18 cellular contexts compared by ENCODE assay signal in genomic region chr11:45647786-45648185, GRCh38. TPM values are rescaled to one million over a fixed set of nuclear protein-coding genes. Genes with fewer than 3 reads are reported as not detected.
"Had no signal": no experiment of that assay in that cellular context is flagged by ENCODE, and none has a peak within 500 bp of the region (broad histone marks: within the 10 kb centered on the region; RNA-seq: fewer than 3 reads in every experiment).

No MANE protein-coding gene starts in this region.

- H3K27ac Mint-ChIP-seq: activated CD8-positive, alpha-beta T cell treated with anti-CD3 and anti-CD28 coated beads, Interleukin-2, amount 10 ng/mL, durations not matched to agents 7 days and 5 days; activated naive CD8-positive, alpha-beta T cell; activated T-helper 1 cell treated with anti-CD3 and anti-CD28 coated beads, Interleukin-12 subunit alpha, Interleukin-12 subunit beta, Interleukin-2, Interleukin-4 antibody, amounts not matched to agents 30 ng/mL and 10 ng/mL and 1 ng/mL, durations not matched to agents 14 hours and 24 hours and 36 hours; mesothelial cell of epicardium; natural killer cell treated with Interleukin-12 subunit alpha and Interleukin-12 subunit beta and Interleukin-15 and Interleukin-18, amount 100 ng/mL, for 72 hours; progenitor cell of endocrine pancreas had no signal

- H3K27ac ChIP-seq: esophagus squamous epithelium, lower lobe of right lung, tibial artery had no signal

- H3K4me3 Mint-ChIP-seq: activated CD8-positive, alpha-beta T cell treated with anti-CD3 and anti-CD28 coated beads, Interleukin-2, amount 10 ng/mL, durations not matched to agents 7 days and 5 days; activated naive CD8-positive, alpha-beta T cell; activated T-helper 1 cell treated with anti-CD3 and anti-CD28 coated beads, Interleukin-12 subunit alpha, Interleukin-12 subunit beta, Interleukin-2, Interleukin-4 antibody, amounts not matched to agents 30 ng/mL and 10 ng/mL and 1 ng/mL, durations not matched to agents 14 hours and 24 hours and 36 hours; mesothelial cell of epicardium; natural killer cell treated with Interleukin-12 subunit alpha and Interleukin-12 subunit beta and Interleukin-15 and Interleukin-18, amount 100 ng/mL, for 72 hours had no signal

- H3K4me3 ChIP-seq: esophagus squamous epithelium, lower lobe of right lung, tibial artery had no signal

- H3K4me1 ChIP-seq: lower lobe of right lung had no signal

- H3K36me3 ChIP-seq: esophagus squamous epithelium, lower lobe of right lung had no signal

- ATAC-seq: activated CD8-positive, alpha-beta T cell treated with anti-CD3 and anti-CD28 coated beads, Interleukin-2, amount 10 ng/mL, durations not matched to agents 7 days and 5 days; lower lobe of right lung; natural killer cell treated with Interleukin-12 subunit alpha and Interleukin-12 subunit beta and Interleukin-15 and Interleukin-18, amount 100 ng/mL, for 72 hours had no signal

- H3K9me3 Mint-ChIP-seq: activated T-helper 1 cell treated with anti-CD3 and anti-CD28 coated beads, Interleukin-12 subunit alpha, Interleukin-12 subunit beta, Interleukin-2, Interleukin-4 antibody, amounts not matched to agents 30 ng/mL and 10 ng/mL and 1 ng/mL, durations not matched to agents 14 hours and 24 hours and 36 hours; mesothelial cell of epicardium; natural killer cell treated with Interleukin-12 subunit alpha and Interleukin-12 subunit beta and Interleukin-15 and Interleukin-18, amount 100 ng/mL, for 72 hours had no signal

- H3K9me3 ChIP-seq: esophagus squamous epithelium, lower lobe of right lung, tibial artery had no signal

- DNase-seq: activated CD4-positive, alpha-beta T cell treated with anti-CD3 and anti-CD28 coated beads for 48 hours; activated CD4-positive, CD25-positive, alpha-beta regulatory T cell; activated CD8-positive, alpha-beta T cell treated with anti-CD3 and anti-CD28 coated beads, Interleukin-2, amount 10 ng/mL, durations not matched to agents 7 days and 5 days; cerebellar nuclear complex; cortex of kidney; effector CD8-positive, alpha-beta T cell; esophagus squamous epithelium; left cardiac atrium; lower lobe of right lung; nucleus accumbens; stimulated activated CD4-positive, alpha-beta T cell treated with anti-CD3 and anti-CD28 coated beads, Interleukin-2, amount 100 ng/mL, for 24 hours; stimulated activated naive CD4-positive, alpha-beta T cell treated with Interleukin-2 at 50 U/mL for 16 hours; tibial artery had no signal

- H3K4me1 Mint-ChIP-seq: mesothelial cell of epicardium had no signal

- H3K36me3 Mint-ChIP-seq: activated naive CD8-positive, alpha-beta T cell; mesothelial cell of epicardium; natural killer cell treated with Interleukin-12 subunit alpha and Interleukin-12 subunit beta and Interleukin-15 and Interleukin-18, amount 100 ng/mL, for 72 hours had no signal

RNA-seq across cellular contexts. Expression of gene CHST1, which starts 17.6 kb away (rescaled TPM):
- total RNA-seq: activated CD8-positive, alpha-beta T cell treated with anti-CD3 and anti-CD28 coated beads, Interleukin-2, amount 10 ng/mL, durations not matched to agents 7 days and 5 days; natural killer cell treated with Interleukin-12 subunit alpha and Interleukin-12 subunit beta and Interleukin-15 and Interleukin-18, amount 100 ng/mL, for 72 hours had no signal
